ENCODE assay signal across 32 cellular contexts in the genomic region with DNA sequence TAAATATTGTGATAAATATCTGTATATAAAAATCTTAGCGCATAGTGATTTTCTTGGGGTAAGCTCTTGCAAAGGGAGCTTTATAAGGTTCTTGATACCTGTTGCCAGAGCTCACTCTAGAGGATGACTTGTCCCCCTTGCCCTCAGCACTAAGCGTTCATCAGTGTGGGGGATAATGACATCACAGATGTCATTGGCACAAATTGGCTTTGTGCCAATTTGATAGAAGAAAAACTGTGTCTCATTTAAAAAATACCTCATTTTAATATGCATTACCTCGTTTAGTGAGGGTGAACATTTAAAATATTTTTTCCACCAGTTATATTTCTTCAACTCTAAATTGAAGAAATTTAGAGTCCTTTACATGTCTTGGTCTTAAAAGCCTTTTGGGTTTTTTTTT. TPM values are rescaled to one million over a fixed set of nuclear protein-coding genes. Genes with fewer than 3 reads are reported as not detected.
A peak's percentile ranks its signal among the peaks of the same experiment; 100 is the strongest.
DNase-seq lines count a peak whose midpoint lies in the region; ATAC-seq, FAIRE-seq and TF ChIP-seq lines count a peak whose summit lies in the region.
"Had no signal": no experiment of that assay in that cellular context is flagged by ENCODE, and none has a peak within 500 bp of the region (broad histone marks: within the 10 kb centered on the region; RNA-seq: fewer than 3 reads in every experiment).

No MANE protein-coding gene starts in this region.

- H4K20me1 ChIP-seq in GM23338 (replicated peaks; ENCODE audit: insufficient read depth), result peaks cover 16% of the 10 kb centered on the region
- peaks cover 71% of the 10 kb centered on the region for H4K20me1 ChIP-seq in astrocyte (ENCODE audit: insufficient read depth, low read length)

- H3K4me1 Mint-ChIP-seq in GM23338, result peaks cover 37% of the 10 kb centered on the region
- H3K4me1 Mint-ChIP-seq in astrocyte (ENCODE audit: low read depth, unreplicated experiment), result peaks cover 36% of the 10 kb centered on the region

- H3K4me3 ChIP-seq in GM23338 (no peak overlapping the region), astrocyte (ENCODE audit: insufficient read depth, low read depth, low read length) (no peak overlapping the region), psoas muscle (no peak overlapping the region)
- H3K4me3 ChIP-seq: colonic mucosa, prostate gland, sigmoid colon had no signal

- H3K79me2 ChIP-seq in GM23338 (replicated peaks; ENCODE audit: insufficient read depth), result peaks cover 33% of the 10 kb centered on the region
- H3K79me2 ChIP-seq in astrocyte (ENCODE audit: insufficient read depth, low read length), result peaks cover 37% of the 10 kb centered on the region

- peaks cover 20% of the 10 kb centered on the region for H3K36me3 ChIP-seq in GM23338 (ENCODE audit: insufficient read depth)
- H3K36me3 ChIP-seq in astrocyte (ENCODE audit: insufficient read depth, low read length), result peaks cover under 1% of the 10 kb centered on the region
- peaks cover 0 to 44% of the 10 kb centered on the region in 2 donors for H3K36me3 ChIP-seq in psoas muscle (ENCODE audit: insufficient read depth in 1 of 2, low read depth in 1 of 2)
- H3K36me3 ChIP-seq: colonic mucosa had no signal

- 69 to 83% (median 73%) methylated on average over 3 of the region's 3 CpGs for WGBS in psoas muscle, 3 donors

- intact Hi-C loops in psoas muscle (cut with DNase I) (no loop called here), posterior cingulate gyrus (cut with DNase I) (no loop called here)

- H3K4me2 ChIP-seq in GM23338, result no peak overlapping the region
- H3K4me2 ChIP-seq in astrocyte (ENCODE audit: low read length), result no peak overlapping the region

- no peak for TF ChIP-seq CTCF in GM23338 (conservative IDR thresholded peaks at IDR 0.05; ENCODE audit: low read depth in 2 of 2)
- TF ChIP-seq CTCF in astrocyte (IDR thresholded peaks at IDR 0.05; ENCODE audit: insufficient read depth, low read depth, low read length), result no peak
- no peak for TF ChIP-seq CTCF in psoas muscle (IDR thresholded peaks at IDR 0.05)

- peaks cover 21% of the 10 kb centered on the region for H3F3A ChIP-seq in GM23338 (replicated peaks; ENCODE audit: low read depth)

- H3K27me3 ChIP-seq in GM23338 (ENCODE audit: insufficient read depth), result no peaks in the 10 kb centered on the region
- H3K27me3 ChIP-seq in astrocyte (ENCODE audit: insufficient read depth, low read length), result no peaks in the 10 kb centered on the region
- H3K27me3 ChIP-seq in psoas muscle (ENCODE audit: insufficient read depth in 3 of 3, low read length in 2 of 3), result no peaks in the 10 kb centered on the region
- H3K27me3 ChIP-seq: colonic mucosa, sigmoid colon had no signal

- no peak overlapping the region for H3K4me3 Mint-ChIP-seq in GM23338
- peak overlapping the region; percentile 41 for H3K4me3 Mint-ChIP-seq in astrocyte (ENCODE audit: unreplicated experiment)
- H3K4me3 Mint-ChIP-seq: activated naive CD8-positive, alpha-beta T cell treated with anti-CD3 and anti-CD28 coated beads, Interleukin-2, amount 50 U/mL, for 24 hours; HFFc6; IgD-negative memory B cell; stimulated activated memory B cell treated with anti-CD40 and anti-IgM and Interleukin-4, amounts not matched to agents 10 μg/mL and 1 μg/mL and 100 μg/mL, for 72 hours; type B pancreatic cell had no signal

- H3K4me1 ChIP-seq in GM23338 (ENCODE audit: insufficient read depth) (peaks cover 12% of the 10 kb centered on the region; the same call in 1 of the 2 replicates), astrocyte (ENCODE audit: insufficient read depth, low read length) (peaks cover 19% of the 10 kb centered on the region), psoas muscle (peaks cover 40% of the 10 kb centered on the region)
- H3K4me1 ChIP-seq: prostate gland had no signal

- no peak overlapping the region for H3K27ac Mint-ChIP-seq in GM23338
- no peak overlapping the region for H3K27ac Mint-ChIP-seq in astrocyte (ENCODE audit: unreplicated experiment)
- H3K27ac Mint-ChIP-seq: activated naive CD8-positive, alpha-beta T cell treated with anti-CD3 and anti-CD28 coated beads, Interleukin-2, amount 50 U/mL, for 24 hours; HFFc6; stimulated activated memory B cell treated with anti-CD40 and anti-IgM and Interleukin-4, amounts not matched to agents 10 μg/mL and 1 μg/mL and 100 μg/mL, for 72 hours; type B pancreatic cell had no signal

- peak overlapping the region; percentile 9; the same call in 1 of the 2 replicates for H3K27ac ChIP-seq in GM23338 (ENCODE audit: low read depth)
- H3K27ac ChIP-seq in astrocyte (ENCODE audit: low read depth, low read length), result no peak overlapping the region
- peak overlapping the region; percentile 75 for H3K27ac ChIP-seq in psoas muscle
- H3K27ac ChIP-seq: colonic mucosa, epithelial cell of prostate, prostate gland had no signal

- H2AFZ ChIP-seq in GM23338 (no peak overlapping the region), astrocyte (ENCODE audit: low read depth, low read length) (no peak overlapping the region)

- no peak overlapping the region for H3K9ac ChIP-seq in astrocyte (ENCODE audit: low read length)

- peak; percentile 24 for DNase-seq in NCI-H82 (lab: John Stamatoyannopoulos, UW)
- no peak for DNase-seq in NCI-H82 treated with DMSO at 0.1 percent for 48 hours (lab: John Stamatoyannopoulos, UW; ENCODE audit: unreplicated experiment)
- DNase-seq in GM23338 (ENCODE audit: low spot score), result no peak
- DNase-seq in astrocyte (ENCODE audit: low read depth), result no peak
- DNase-seq in psoas muscle, result no peak
- DNase-seq in effector CD4-positive, alpha-beta T cell, result no peak
- no peak for DNase-seq in posterior cingulate gyrus
- DNase-seq in middle frontal gyrus (ENCODE audit: extremely low spot score, low spot score), result no peak
- DNase-seq: activated CD4-positive, alpha-beta T cell treated with anti-CD3 and anti-CD28 coated beads for 1 hour; activated naive CD4-positive, alpha-beta T cell; activated naive CD8-positive, alpha-beta T cell treated with anti-CD3 and anti-CD28 coated beads, Interleukin-2, amount 50 U/mL, for 24 hours; activated T-cell treated with anti-CD3 and anti-CD28 coated beads, Interleukin-2, amount 50 U/mL, for 48 hours; colonic mucosa; DMS79 treated with DMSO at 0.1 percent for 48 hours; effector memory CD4-positive, alpha-beta T cell; GDM1; GOT3; HFFc6; left colon; mesenchymal stem cell; NCI-H1694; NCI-H526 treated with DMSO at 0.1 percent for 48 hours; SHP77; sigmoid colon; stimulated activated CD4-positive, alpha-beta T cell treated with anti-CD3 and anti-CD28 coated beads, Interleukin-15, amount 100 ng/mL, for 24 hours had no signal

- ATAC-seq in GM23338 (no peak), psoas muscle (no peak)
- ATAC-seq: activated naive CD8-positive, alpha-beta T cell treated with anti-CD3 and anti-CD28 coated beads, Interleukin-2, amount 50 U/mL, for 24 hours; left colon; Panc1; stimulated activated memory B cell treated with anti-CD40 and anti-IgM and Interleukin-4, amounts not matched to agents 10 μg/mL and 1 μg/mL and 100 μg/mL, for 72 hours had no signal

- H3K36me3 Mint-ChIP-seq in GM23338 (ENCODE audit: low read depth), result peaks cover 61% of the 10 kb centered on the region
- H3K36me3 Mint-ChIP-seq in astrocyte (ENCODE audit: low read depth, unreplicated experiment), result peaks cover 14% of the 10 kb centered on the region
- H3K36me3 Mint-ChIP-seq: IgD-negative memory B cell had no signal

- H3K27me3 Mint-ChIP-seq in GM23338 (ENCODE audit: insufficient read depth, low read depth, poor library complexity) (peaks cover 13% of the 10 kb centered on the region), astrocyte (ENCODE audit: low read depth, unreplicated experiment) (no peaks in the 10 kb centered on the region)
- H3K27me3 Mint-ChIP-seq: activated naive CD8-positive, alpha-beta T cell treated with anti-CD3 and anti-CD28 coated beads, Interleukin-2, amount 50 U/mL, for 24 hours; IgD-negative memory B cell; stimulated activated memory B cell treated with anti-CD40 and anti-IgM and Interleukin-4, amounts not matched to agents 10 μg/mL and 1 μg/mL and 100 μg/mL, for 72 hours; type B pancreatic cell had no signal

- H3K9me3 ChIP-seq in astrocyte (ENCODE audit: insufficient read depth, low read depth, low read length) (no peaks in the 10 kb centered on the region), psoas muscle (no peaks in the 10 kb centered on the region)
- H3K9me3 ChIP-seq: colonic mucosa, prostate gland, sigmoid colon had no signal

- H3K9me2 ChIP-seq in GM23338 (ENCODE audit: insufficient read depth), result no peaks in the 10 kb centered on the region

- FAIRE-seq in astrocyte (lab: Jason Lieb, UNC), result no peak
- FAIRE-seq: A204.1 had no signal

- H3K9me3 Mint-ChIP-seq in GM23338, result no peaks in the 10 kb centered on the region
- H3K9me3 Mint-ChIP-seq in astrocyte (ENCODE audit: unreplicated experiment), result no peaks in the 10 kb centered on the region
- H3K9me3 Mint-ChIP-seq: activated naive CD8-positive, alpha-beta T cell treated with anti-CD3 and anti-CD28 coated beads, Interleukin-2, amount 50 U/mL, for 24 hours; HFFc6; IgD-negative memory B cell; stimulated activated memory B cell treated with anti-CD40 and anti-IgM and Interleukin-4, amounts not matched to agents 10 μg/mL and 1 μg/mL and 100 μg/mL, for 72 hours; type B pancreatic cell had no signal

RNA-seq across cellular contexts. Expression of a gene that starts 40.2 kb away (rescaled TPM):
- 65.8 and 67.1 TPM in 2 replicates for total RNA-seq in GM23338 (2014; rRNA removed; shearing (Covaris generic))
- polyA plus RNA-seq in GM23338 (2016; fragmentation: Nextera tagmentation; extraction: Ambion mirVana) (42.5 and 43.9 TPM in 2 replicates), psoas muscle (10 to 100 TPM; 10.2 to 16.3 (median 15.5) TPM)
- total RNA-seq in astrocyte (31.3 and 32.0 TPM in 2 replicates), psoas muscle (10 to 100 TPM; 15.0 to 24.2 (median 20.3) TPM)

RNA-seq across cellular contexts. Expression of a gene that starts 58.8 kb away (rescaled TPM):
- 25.1 and 32.9 TPM in 2 replicates for total RNA-seq in GM23338 (2014; rRNA removed; shearing (Covaris generic))
- polyA plus RNA-seq in GM23338 (2016; fragmentation: Nextera tagmentation; extraction: Ambion mirVana) (13.2 TPM in 2 replicates), psoas muscle (10 to 100 TPM in 1 of 3 donors, 1 to 10 TPM in 2; 5.3 to 24.4 (median 7.5) TPM)
- total RNA-seq in astrocyte (13.4 and 16.7 TPM in 2 replicates), psoas muscle (10 to 100 TPM in 3 of 4 donors, 1 to 10 TPM in 1; 8.5 to 43.5 (median 23.6) TPM)
